In genomic region chr4:10075953-10076391, GRCh38 we compare ENCODE assay signal across 13 cellular contexts. TPM values are rescaled to one million over a fixed set of nuclear protein-coding genes. Genes with fewer than 3 reads are reported as not detected.
A peak's percentile ranks its signal among the peaks of the same experiment; 100 is the strongest.
DNase-seq lines count a peak whose midpoint lies in the region; ATAC-seq and TF ChIP-seq lines count a peak whose summit lies in the region.
"Had no signal": no experiment of that assay in that cellular context is flagged by ENCODE, and none has a peak within 500 bp of the region (broad histone marks: within the 10 kb centered on the region; RNA-seq: fewer than 3 reads in every experiment).

No MANE protein-coding gene starts in this region.

- H3K36me3 ChIP-seq in right lobe of liver (peaks cover 6 to 62% (median 30%) of the 10 kb centered on the region in 4 donors), stomach (peaks cover 74 to 94% (median 89%) of the 10 kb centered on the region in 4 donors)

- peaks cover 0 to 17% (median 0%) of the 10 kb centered on the region in 4 donors for H3K4me1 ChIP-seq in right lobe of liver
- H3K4me1 ChIP-seq in stomach, result peaks cover 13 to 33% (median 16%) of the 10 kb centered on the region in 4 donors

- H3K4me1 Mint-ChIP-seq in central memory CD8-positive, alpha-beta T cell, result no peaks in the 10 kb centered on the region

- DNase-seq in activated CD8-positive, alpha-beta memory T cell treated with anti-CD3 and anti-CD28 coated beads for 24 hours, result peak; percentile 53
- no peak for DNase-seq in activated CD8-positive, alpha-beta memory T cell treated with anti-CD3 and anti-CD28 coated beads, Interleukin-2, amount 50 U/mL, for 4 hours
- no peak for DNase-seq in central memory CD8-positive, alpha-beta T cell (ENCODE audit: low spot score in 2 of 2)
- DNase-seq in right lobe of liver (peak in 2 of 3 donors; percentile 48 to 56), stomach (peak; percentile 22), NCI-H1105 (lab: John Stamatoyannopoulos, UW) (no peak)
- DNase-seq: Calu3, SK-N-SH had no signal

- WGBS in right lobe of liver (ENCODE audit: insufficient coverage, low coverage, low lambda C conversion rate, missing lambda C conversion rate), result 0% methylated on average over 1 of the region's 11 CpGs
- 68 to 78% (median 71%) methylated on average over 11 of the region's 11 CpGs for WGBS in stomach, 5 donors

- TF ChIP-seq CTCF in right lobe of liver (IDR thresholded peaks at IDR 0.05) (no peak), stomach (IDR thresholded peaks at IDR 0.05) (no peak)

- H3K27ac Mint-ChIP-seq in central memory CD8-positive, alpha-beta T cell (ENCODE audit: low read depth), result peak overlapping the region; percentile 90

- intact Hi-C loops in right lobe of liver (cut with DNase I) (no loop called here), stomach (cut with DNase I; ENCODE audit: low total_unique reads) (no loop called here)

- no peak for TF ChIP-seq POLR2A in right lobe of liver (IDR thresholded peaks at IDR 0.05)
- TF ChIP-seq POLR2A in stomach (IDR thresholded peaks at IDR 0.05), result no peak

- no peaks in the 10 kb centered on the region for H3K9me3 ChIP-seq in right lobe of liver
- H3K9me3 ChIP-seq in stomach, result no peaks in the 10 kb centered on the region
- H3K9me3 ChIP-seq: SK-N-SH, upper lobe of left lung had no signal

- H3K9me3 Mint-ChIP-seq in central memory CD8-positive, alpha-beta T cell, result no peaks in the 10 kb centered on the region

- no peak overlapping the region for H3K4me3 Mint-ChIP-seq in central memory CD8-positive, alpha-beta T cell

- no peak overlapping the region for H3K27ac ChIP-seq in right lobe of liver
- peak overlapping the region in 1 of 5 donors; percentile 22 for H3K27ac ChIP-seq in stomach
- H3K27ac ChIP-seq: VCaP had no signal

- H3K36me3 Mint-ChIP-seq in central memory CD8-positive, alpha-beta T cell (ENCODE audit: insufficient read depth), result peaks cover 56% of the 10 kb centered on the region

- H3K27me3 ChIP-seq in right lobe of liver (no peaks in the 10 kb centered on the region), stomach (no peaks in the 10 kb centered on the region)
- H3K27me3 ChIP-seq: upper lobe of left lung had no signal

- TF ChIP-seq EP300 in stomach (IDR thresholded peaks at IDR 0.05), result no peak

- H3K4me3 ChIP-seq in right lobe of liver (no peak overlapping the region), stomach (no peak overlapping the region)
- H3K4me3 ChIP-seq: upper lobe of left lung had no signal

- H3K27me3 Mint-ChIP-seq in central memory CD8-positive, alpha-beta T cell, result no peaks in the 10 kb centered on the region

- no peak for ATAC-seq in central memory CD8-positive, alpha-beta T cell (replicated peaks; ENCODE audit: extremely low read depth, poor library complexity, severe bottlenecking)
- peak; percentile 15 to 44 (median 27) for ATAC-seq in right lobe of liver
- no peak for ATAC-seq in GM21360 (IDR thresholded peaks at IDR 0.05; ENCODE audit: unreplicated experiment)
- ATAC-seq in GM18511 (IDR thresholded peaks at IDR 0.05; ENCODE audit: unreplicated experiment), result no peak

RNA-seq across cellular contexts. Expression of gene WDR1, which starts 40.6 kb away (rescaled TPM):
- total RNA-seq in right lobe of liver (100 to 1,000 TPM in 1 of 6 experiments, 10 to 100 TPM in 5; 65.1 to 149 (median 76.4) TPM), stomach (100 to 1,000 TPM in 3 of 5 donors, 10 to 100 TPM in 2; 52.4 to 167 (median 104) TPM)
- 100 to 1,000 TPM in 2 of 3 donors, 10 to 100 TPM in 1; 91.2 to 145 (median 115) TPM for polyA plus RNA-seq in stomach

RNA-seq across cellular contexts. Expression of gene SLC2A9, which starts 54.7 kb away (rescaled TPM):
- total RNA-seq in right lobe of liver (10 to 100 TPM; 16.1 to 25.0 (median 19.8) TPM), stomach (10 to 100 TPM in 1 of 5 donors, 1 to 10 TPM in 4; 2.2 to 35.3 (median 4.5) TPM)
- 1 to 10 TPM in 2 of 3 donors, under 1 TPM in 1; 0.61 to 3.0 (median 1.6) TPM for polyA plus RNA-seq in stomach
- total RNA-seq: A673 had no signal
- polyA plus RNA-seq: SK-N-SH had no signal

Comparison
In these comparisons a context has a peak if more than half of its experiments do, and no peak if none do; other contexts are left out.
1. DNase-seq: peak in activated CD8-positive, alpha-beta memory T cell treated with anti-CD3 and anti-CD28 coated beads for 24 hours (single experiment), right lobe of liver (2 of 3) and stomach (single experiment); none in activated CD8-positive, alpha-beta memory T cell treated with anti-CD3 and anti-CD28 coated beads, Interleukin-2, amount 50 U/mL, for 4 hours (single experiment), central memory CD8-positive, alpha-beta T cell (0 of 2) and NCI-H1105 (single experiment).
2. ATAC-seq: peak in right lobe of liver (4 of 4); none in central memory CD8-positive, alpha-beta T cell (single experiment), GM21360 (single experiment) and GM18511 (single experiment).